In genomic region chr5:60295423-60295822, GRCh38 we compare ENCODE assay signal across 8 cellular contexts.
A peak's percentile ranks its signal among the peaks of the same experiment; 100 is the strongest.
DNase-seq lines count a peak whose midpoint lies in the region; ATAC-seq, FAIRE-seq and TF ChIP-seq lines count a peak whose summit lies in the region.

No MANE protein-coding gene starts in this region.

- no peak overlapping the region for H4K5ac ChIP-seq in H1 (ENCODE audit: insufficient read length, low read depth, low read length)

- H2AK5ac ChIP-seq in H1 (ENCODE audit: low read depth, low read length), result no peak overlapping the region

- H3K9ac ChIP-seq in H1 (replicated peaks in 1 of 4; ENCODE audit: extremely low read depth in 1 of 4, low read depth in 3 of 4, low read length in 3 of 4), result no peak overlapping the region

- H2BK15ac ChIP-seq in H1 (ENCODE audit: low read length), result no peak overlapping the region

- no peak overlapping the region for H2BK5ac ChIP-seq in H1 (ENCODE audit: low read depth, low read length)

- H3K79me1 ChIP-seq in H1 (ENCODE audit: low read depth, low read length), result no peaks in the 10 kb centered on the region

- H3K27me3 ChIP-seq in H1 (replicated peaks in 1 of 4; ENCODE audit: control insufficient read depth in 3 of 4, extremely low read depth in 1 of 4, insufficient read depth in 3 of 4, low read length in 3 of 4) (no peaks in the 10 kb centered on the region), osteoblast (ENCODE audit: insufficient read depth, low read length) (no peaks in the 10 kb centered on the region)

- H3K14ac ChIP-seq in H1 (ENCODE audit: insufficient read length), result no peak overlapping the region

- H2AFZ ChIP-seq in H1 (ENCODE audit: low read length), result peak overlapping the region; percentile 75; the same call in 1 of the 2 replicates
- H2AFZ ChIP-seq in osteoblast (ENCODE audit: low read length), result no peak overlapping the region

- H3K23ac ChIP-seq in H1 (ENCODE audit: insufficient read length), result no peak overlapping the region

- TF ChIP-seq EP300 in H1 (IDR thresholded peaks at IDR 0.05; ENCODE audit: borderline replicate concordance in 1 of 2, low read depth in 2 of 2, low read length in 2 of 2), result no peak

- peak; percentile 19 for FAIRE-seq in H1 (lab: Jason Lieb, UNC)

- no peak for ATAC-seq in HG03460 (IDR thresholded peaks at IDR 0.05; ENCODE audit: unreplicated experiment)

- H3K9me3 ChIP-seq in H1 (ENCODE audit: insufficient read depth in 2 of 2, low read depth in 1 of 2, low read length in 1 of 2) (no peaks in the 10 kb centered on the region), osteoblast (ENCODE audit: low read depth, low read length) (no peaks in the 10 kb centered on the region)

- peak; percentile 93 to 96 for TF ChIP-seq RAD21 in H1 (IDR thresholded peaks at IDR 0.05 in 1 of 2, conservative IDR thresholded peaks at IDR 0.05 in 1 of 2; ENCODE audit: low read depth in 2 of 2, low read length in 2 of 2)

- TF ChIP-seq CTCF in H1 (IDR thresholded peaks at IDR 0.05; ENCODE audit: control extremely low read depth in 1 of 3, insufficient read depth in 1 of 3, low read depth in 1 of 3, low read length in 3 of 3), result peak; percentile 76 to 85 (median 83)
- peak; percentile 74 for TF ChIP-seq CTCF in osteoblast (IDR thresholded peaks at IDR 0.05; ENCODE audit: extremely low read depth, low read depth, low read length)

- CTCF ChIA-PET in H1 (lab: Charles Lee; ENCODE audit: partially characterized antibody), result interaction anchor here (0.6 to 2.5 kb wide), 36 partner anchors 9 to 730 kb away, joined by 3 to 19 read pairs (median 4); no protein-coding TSS in a partner anchor

- H3K27ac ChIP-seq in H1 (ENCODE audit: low read depth, low read length) (no peak overlapping the region), osteoblast (ENCODE audit: low read depth, low read length) (no peak overlapping the region)

- H3K36me3 ChIP-seq in H1 (ENCODE audit: control insufficient read depth in 2 of 4, insufficient read depth in 4 of 4, low read length in 3 of 4) (no peaks in the 10 kb centered on the region), osteoblast (ENCODE audit: insufficient read depth, low read length) (no peaks in the 10 kb centered on the region)

- DNase-seq in NCI-H748 (lab: John Stamatoyannopoulos, UW; ENCODE audit: unreplicated experiment), result peak; percentile 7
- DNase-seq in NCI-H748 treated with DMSO at 0.1 percent for 48 hours (lab: John Stamatoyannopoulos, UW), result no peak
- peak; percentile 57 for DNase-seq in Kasumi-1 (lab: John Stamatoyannopoulos, UW)
- DNase-seq in H1 (ENCODE audit: low read depth in 1 of 2, low spot score in 2 of 2), result peak in 1 of 2 experiments; percentile 50
- peak; percentile 41 for DNase-seq in osteoblast (ENCODE audit: insufficient read length, low spot score, missing footprints)
- no peak for DNase-seq in cortex of kidney (lab: John Stamatoyannopoulos, UW)
- DNase-seq in stimulated activated CD4-positive, alpha-beta T cell treated with anti-CD3 and anti-CD28 coated beads, Interleukin-4, amount 100 ng/mL, for 24 hours, result no peak

- TF ChIP-seq POLR2A in H1 (IDR thresholded peaks at IDR 0.05; ENCODE audit: control extremely low read depth in 1 of 2, low read depth in 2 of 2, low read length in 2 of 2), result no peak

- H4K8ac ChIP-seq in H1 (ENCODE audit: extremely low read depth, insufficient read depth, low read length), result no peak overlapping the region

- H3K56ac ChIP-seq in H1 (replicated peaks; ENCODE audit: insufficient read length, low read depth, low read length), result no peak overlapping the region

- no peak overlapping the region for H3K4ac ChIP-seq in H1 (replicated peaks; ENCODE audit: insufficient read length, low read depth, low read length)

- no peak overlapping the region for H3K18ac ChIP-seq in H1 (ENCODE audit: extremely low read depth, low read length)

- no peaks in the 10 kb centered on the region for H3K23me2 ChIP-seq in H1 (ENCODE audit: low read depth, low read length)

- H2BK12ac ChIP-seq in H1 (ENCODE audit: low read depth, low read length), result 0 out of 2 replicates have a peak overlapping the region, but pooled peaks have one; percentile 3

- no peak overlapping the region for H3K4me2 ChIP-seq in H1 (ENCODE audit: insufficient read depth in 1 of 2, low read depth in 2 of 2, low read length in 2 of 2)
- H3K4me2 ChIP-seq in osteoblast (ENCODE audit: insufficient read depth, low read length), result no peak overlapping the region

- H3K79me2 ChIP-seq in H1 (ENCODE audit: control insufficient read depth in 1 of 2, insufficient read depth in 2 of 2, low read length in 2 of 2), result no peaks in the 10 kb centered on the region
- no peaks in the 10 kb centered on the region for H3K79me2 ChIP-seq in osteoblast (ENCODE audit: insufficient read depth, low read length)

- POLR2A ChIA-PET in H1 (lab: Charles Lee; ENCODE audit: partially characterized antibody), result interaction anchor here (1.2 kb wide), 1 partner anchor 404 kb away, joined by 3 read pairs; the partner anchor contains the start of gene DEPDC1B

- no peak overlapping the region for H4K91ac ChIP-seq in H1 (replicated peaks; ENCODE audit: insufficient read length, low read length)

- H3K4me3 ChIP-seq in H1 (ENCODE audit: extremely low read depth in 1 of 4, insufficient read depth in 2 of 4, low read depth in 3 of 4, low read length in 4 of 4), result no peak overlapping the region
- no peak overlapping the region for H3K4me3 ChIP-seq in osteoblast (ENCODE audit: insufficient read depth, low read length)

- H3K4me1 ChIP-seq in H1 (replicated peaks in 1 of 4; ENCODE audit: control insufficient read depth in 3 of 4, insufficient read depth in 4 of 4, low read length in 3 of 4), result no peaks in the 10 kb centered on the region
- no peaks in the 10 kb centered on the region for H3K4me1 ChIP-seq in osteoblast (ENCODE audit: insufficient read depth, low read length)

- H2BK20ac ChIP-seq in H1 (ENCODE audit: low read length), result no peak overlapping the region

- H2BK120ac ChIP-seq in H1 (replicated peaks; ENCODE audit: low read depth, low read length), result no peak overlapping the region

- 27% methylated on average over 2 of the region's 2 CpGs; no CpG with 5 or more reads in 1 of the 2 experiments for WGBS in H1 (ENCODE audit: extremely low coverage in 1 of 2, insufficient coverage in 1 of 2, insufficient read length in 1 of 2, insufficient replicate concordance in 2 of 2, low coverage in 1 of 2, low lambda C conversion rate in 2 of 2, missing lambda C conversion rate in 1 of 2), 2 experiments

- no peaks in the 10 kb centered on the region for H4K20me1 ChIP-seq in H1 (replicated peaks in 1 of 2; ENCODE audit: control insufficient read depth in 1 of 2, insufficient read depth in 2 of 2, low read length in 2 of 2)
- no peaks in the 10 kb centered on the region for H4K20me1 ChIP-seq in osteoblast (ENCODE audit: insufficient read depth, low read length)

TF ChIP-seq in H1, 55 proteins besides CTCF, POLR2A, EP300 and RAD21:
- TF ChIP-seq EGR1 (IDR thresholded peaks at IDR 0.05; ENCODE audit: borderline replicate concordance, low read depth, low read length) (no peak), CEBPB (IDR thresholded peaks at IDR 0.05; ENCODE audit: low read depth, low read length) (peak; percentile 80)

Comparison
In these comparisons a context has a peak if more than half of its experiments do, and no peak if none do; other contexts are left out.
1. DNase-seq: peak in NCI-H748 (single experiment), Kasumi-1 (2 of 2) and osteoblast (single experiment); none in NCI-H748 treated with DMSO at 0.1 percent for 48 hours (single experiment), cortex of kidney (single experiment) and stimulated activated CD4-positive, alpha-beta T cell treated with anti-CD3 and anti-CD28 coated beads, Interleukin-4, amount 100 ng/mL, for 24 hours (single experiment).